In genomic region chr17:76005263-76006149, GRCh38 we compare ENCODE assay signal across 8 cellular contexts. TPM values are rescaled to one million over a fixed set of nuclear protein-coding genes. Genes with fewer than 3 reads are reported as not detected.
A peak's percentile ranks its signal among the peaks of the same experiment; 100 is the strongest.
DNase-seq lines count a peak whose midpoint lies in the region; ATAC-seq and TF ChIP-seq lines count a peak whose summit lies in the region.

No MANE protein-coding gene starts in this region.

- H3K4me3 ChIP-seq in MM.1S (ENCODE audit: low read length) (no peak overlapping the region), SJCRH30 (no peak overlapping the region), upper lobe of right lung (no peak overlapping the region)

- H3K27me3 ChIP-seq in MM.1S (replicated peaks; ENCODE audit: insufficient read depth, low read length) (peaks cover 21% of the 10 kb centered on the region), SJCRH30 (no peaks in the 10 kb centered on the region), upper lobe of right lung (no peaks in the 10 kb centered on the region)

- ATAC-seq in upper lobe of right lung (peak; percentile 60), GM18519 (IDR thresholded peaks at IDR 0.05; ENCODE audit: low FRiP score, unreplicated experiment) (no peak)

- peaks cover 4% of the 10 kb centered on the region for H3K4me1 Mint-ChIP-seq in progenitor cell of endocrine pancreas (ENCODE audit: low read depth)

- H3K4me3 Mint-ChIP-seq in progenitor cell of endocrine pancreas (ENCODE audit: low read depth) = no peak overlapping the region

- no peak overlapping the region for H3K9ac ChIP-seq in MM.1S (ENCODE audit: low read length)

- H3K9me3 ChIP-seq in MM.1S (replicated peaks; ENCODE audit: insufficient read depth, low read length) (no peaks in the 10 kb centered on the region), SJCRH30 (replicated peaks) (no peaks in the 10 kb centered on the region), upper lobe of right lung (no peaks in the 10 kb centered on the region)

- H2AFZ ChIP-seq in MM.1S (ENCODE audit: low read length) = no peak overlapping the region

- no peaks in the 10 kb centered on the region for H3K36me3 ChIP-seq in MM.1S (replicated peaks; ENCODE audit: insufficient read depth, low read length)
- no peaks in the 10 kb centered on the region for H3K36me3 ChIP-seq in SJCRH30
- H3K36me3 ChIP-seq in upper lobe of right lung = no peaks in the 10 kb centered on the region

- H3F3A ChIP-seq in MM.1S (ENCODE audit: insufficient read depth, low read length) = no peaks in the 10 kb centered on the region

- no peaks in the 10 kb centered on the region for H3K9me2 ChIP-seq in MM.1S (replicated peaks; ENCODE audit: insufficient read depth, low read length)

- no peaks in the 10 kb centered on the region for H3K79me2 ChIP-seq in MM.1S (ENCODE audit: low read length)

- intact Hi-C loops in upper lobe of right lung (cut with DNase I) = loop anchor here (5.0 kb wide), 1 partner anchor 98 kb away; no protein-coding TSS in a partner anchor

- no peaks in the 10 kb centered on the region for H4K20me1 ChIP-seq in MM.1S (ENCODE audit: insufficient read depth, low read length)

- no peaks in the 10 kb centered on the region for H3K4me1 ChIP-seq in MM.1S (ENCODE audit: low read length)
- peaks cover 13% of the 10 kb centered on the region; the same call in 1 of the 2 replicates for H3K4me1 ChIP-seq in SJCRH30
- peaks cover 16% of the 10 kb centered on the region for H3K4me1 ChIP-seq in upper lobe of right lung

- H3K36me3 Mint-ChIP-seq in progenitor cell of endocrine pancreas (ENCODE audit: insufficient read depth) = peaks cover 9% of the 10 kb centered on the region

- H3K4me2 ChIP-seq in MM.1S (ENCODE audit: low read depth, low read length) = no peak overlapping the region

- no peak overlapping the region for H3K27ac ChIP-seq in MM.1S (ENCODE audit: low read length)
- peak overlapping the region; percentile 39 for H3K27ac ChIP-seq in SJCRH30
- peak overlapping the region; percentile 72 for H3K27ac ChIP-seq in upper lobe of right lung

- TF ChIP-seq CTCF in MM.1S (IDR thresholded peaks at IDR 0.05; ENCODE audit: low read length) (peak; percentile 76), progenitor cell of endocrine pancreas (IDR thresholded peaks at IDR 0.05; ENCODE audit: unreplicated experiment) (peak; percentile 79), upper lobe of right lung (IDR thresholded peaks at IDR 0.05) (peak; percentile 68)

- H3K27ac Mint-ChIP-seq in progenitor cell of endocrine pancreas = peak overlapping the region; percentile 41

- no peaks in the 10 kb centered on the region for H3K9me3 Mint-ChIP-seq in progenitor cell of endocrine pancreas (ENCODE audit: low read depth)

- DNase-seq in DMS153 treated with DMSO at 0.1 percent for 48 hours (lab: John Stamatoyannopoulos, UW; ENCODE audit: unreplicated experiment) (peak; percentile 84), MM.1S (peak; percentile 73), SJCRH30 (peak; percentile 87 to 93), germinal center (ENCODE audit: low spot score) (peak; percentile 79), progenitor cell of endocrine pancreas (ENCODE audit: low spot score, unreplicated experiment) (peak; percentile 73), upper lobe of right lung (no peak)
- DNase-seq in activated effector memory CD4-positive, alpha-beta T cell treated with Interleukin-2 at 50 U/mL for 16 hours = peak; percentile 61

- no peaks in the 10 kb centered on the region for H3K27me3 Mint-ChIP-seq in progenitor cell of endocrine pancreas

RNA-seq across cellular contexts. Expression of gene CDK3, which starts 4.9 kb away (rescaled TPM):
- 2.7 and 3.1 TPM in 2 replicates for total RNA-seq in SJCRH30 (2014; rRNA removed; shearing (Covaris generic))
- 17.0 and 21.6 TPM in 2 replicates for total RNA-seq in progenitor cell of endocrine pancreas
- 9.6 TPM for total RNA-seq in upper lobe of right lung

RNA-seq across cellular contexts. Expression of gene EVPL, which starts 21.6 kb away (rescaled TPM):
- total RNA-seq in SJCRH30 (2014; rRNA removed; shearing (Covaris generic)) = 0.63 and 1.1 TPM in 2 replicates
- 0.05 TPM in 1 of 2 replicates, not detected in the other for total RNA-seq in progenitor cell of endocrine pancreas
- 46.8 TPM for total RNA-seq in upper lobe of right lung

RNA-seq across cellular contexts. Expression of gene TEN1, which starts 26.5 kb away (rescaled TPM):
- total RNA-seq in SJCRH30 (2014; rRNA removed; shearing (Covaris generic)) = 11.8 and 17.7 TPM in 2 replicates
- total RNA-seq in progenitor cell of endocrine pancreas (19.8 and 23.9 TPM in 2 replicates), upper lobe of right lung (10.9 TPM)

RNA-seq across cellular contexts. Expression of gene ACOX1, which starts 26.5 kb away (rescaled TPM):
- total RNA-seq in SJCRH30 (2014; rRNA removed; shearing (Covaris generic)) = 34.8 and 36.4 TPM in 2 replicates
- total RNA-seq in progenitor cell of endocrine pancreas = 54.6 and 54.7 TPM in 2 replicates
- 75.2 TPM for total RNA-seq in upper lobe of right lung

Comparison
In these comparisons a context has a peak if more than half of its experiments do, and no peak if none do; other contexts are left out.
1. RNA of gene EVPL, which starts 21.6 kb away (total RNA-seq): 46.8 TPM in upper lobe of right lung (single experiment); 0.63 to 1.1 TPM in SJCRH30 and 0.05 TPM in progenitor cell of endocrine pancreas; every median in the first group is over 10 times any median in the second.
2. Peak in every context shown above with its lines, with median percentiles within 50 percentile points of each other: CTCF ChIP-seq.